In the genomic region with DNA sequence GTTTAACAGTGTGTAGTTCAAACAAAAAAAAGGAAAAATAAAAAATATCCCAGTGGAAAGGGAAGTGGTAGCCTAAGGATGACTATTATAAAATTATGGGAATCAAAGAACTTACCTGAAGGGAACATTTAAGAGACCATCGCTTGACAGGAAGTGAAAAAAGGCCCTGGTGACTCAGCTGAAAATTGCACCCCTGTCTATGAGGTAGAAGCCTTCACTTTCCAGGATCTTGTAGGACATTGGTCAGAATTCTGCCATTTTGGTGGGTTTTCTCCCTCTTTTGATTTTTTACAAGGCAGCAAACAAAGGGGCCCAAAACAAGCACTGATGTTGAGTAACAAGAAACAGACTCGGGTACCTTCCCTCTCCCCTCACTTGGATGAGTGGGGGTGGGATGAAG, we compare ENCODE assay signal across 1 cellular context.
TF ChIP-seq lines count a peak whose summit lies in the region.

No MANE protein-coding gene starts in this region.

TF ChIP-seq in liver, 16 proteins besides CTCF, POLR2A, EP300 and RAD21 (continued from another document):
- TF ChIP-seq, protein P1, sequence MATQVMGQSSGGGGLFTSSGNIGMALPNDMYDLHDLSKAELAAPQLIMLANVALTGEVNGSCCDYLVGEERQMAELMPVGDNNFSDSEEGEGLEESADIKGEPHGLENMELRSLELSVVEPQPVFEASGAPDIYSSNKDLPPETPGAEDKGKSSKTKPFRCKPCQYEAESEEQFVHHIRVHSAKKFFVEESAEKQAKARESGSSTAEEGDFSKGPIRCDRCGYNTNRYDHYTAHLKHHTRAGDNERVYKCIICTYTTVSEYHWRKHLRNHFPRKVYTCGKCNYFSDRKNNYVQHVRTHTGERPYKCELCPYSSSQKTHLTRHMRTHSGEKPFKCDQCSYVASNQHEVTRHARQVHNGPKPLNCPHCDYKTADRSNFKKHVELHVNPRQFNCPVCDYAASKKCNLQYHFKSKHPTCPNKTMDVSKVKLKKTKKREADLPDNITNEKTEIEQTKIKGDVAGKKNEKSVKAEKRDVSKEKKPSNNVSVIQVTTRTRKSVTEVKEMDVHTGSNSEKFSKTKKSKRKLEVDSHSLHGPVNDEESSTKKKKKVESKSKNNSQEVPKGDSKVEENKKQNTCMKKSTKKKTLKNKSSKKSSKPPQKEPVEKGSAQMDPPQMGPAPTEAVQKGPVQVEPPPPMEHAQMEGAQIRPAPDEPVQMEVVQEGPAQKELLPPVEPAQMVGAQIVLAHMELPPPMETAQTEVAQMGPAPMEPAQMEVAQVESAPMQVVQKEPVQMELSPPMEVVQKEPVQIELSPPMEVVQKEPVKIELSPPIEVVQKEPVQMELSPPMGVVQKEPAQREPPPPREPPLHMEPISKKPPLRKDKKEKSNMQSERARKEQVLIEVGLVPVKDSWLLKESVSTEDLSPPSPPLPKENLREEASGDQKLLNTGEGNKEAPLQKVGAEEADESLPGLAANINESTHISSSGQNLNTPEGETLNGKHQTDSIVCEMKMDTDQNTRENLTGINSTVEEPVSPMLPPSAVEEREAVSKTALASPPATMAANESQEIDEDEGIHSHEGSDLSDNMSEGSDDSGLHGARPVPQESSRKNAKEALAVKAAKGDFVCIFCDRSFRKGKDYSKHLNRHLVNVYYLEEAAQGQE (IDR thresholded peaks at IDR 0.05): no peak
- TF ChIP-seq FOXA2 (IDR thresholded peaks at IDR 0.05) (no peak), HNF4G (IDR thresholded peaks at IDR 0.05) (no peak)
